ENCODE assay signal across 16 cellular contexts in genomic region chr18:41371718-41372117, GRCh38.
DNase-seq lines count a peak whose midpoint lies in the region; ATAC-seq lines count a peak whose summit lies in the region.
"Had no signal": no experiment of that assay in that cellular context is flagged by ENCODE, and none has a peak within 500 bp of the region (broad histone marks: within the 10 kb centered on the region; RNA-seq: fewer than 3 reads in every experiment).

No MANE protein-coding gene starts in this region.

- intact Hi-C loops in activated CD4-positive, alpha-beta T cell treated with anti-CD3 and anti-CD28 coated beads for 36 hours (cut with DNase I, micrococcal nuclease): no loop called here
- intact Hi-C loops in activated T-helper 2 cell treated with anti-CD3 and anti-CD28 coated beads, Interferon-gamma antibody, Interleukin-2, Interleukin-4, amounts not matched to agents 10 μg/mL and 5 μg/mL and 100 μg/mL, durations not matched to agents 14 hours and 24 hours and 36 hours (cut with micrococcal nuclease): no loop called here

- ATAC-seq in activated CD4-positive, alpha-beta T cell treated with anti-CD3 and anti-CD28 coated beads for 36 hours: no peak
- no peak for ATAC-seq in natural killer cell treated with Interleukin-12 subunit alpha and Interleukin-12 subunit beta and Interleukin-15 and Interleukin-18, amount 100 ng/mL, for 72 hours
- ATAC-seq: activated CD8-positive, alpha-beta T cell treated with anti-CD3 and anti-CD28 coated beads for 36 hours; body of pancreas; natural killer cell; right cardiac atrium; stimulated activated naive CD8-positive, alpha-beta T cell treated with anti-CD3 and anti-CD28 coated beads, Interleukin-15, Interleukin-2, amounts not matched to agents 100 U/mL and 50 U/mL, for 24 hours had no signal

- DNase-seq in ELF-1 (ENCODE audit: low read depth, low spot score) (peak; percentile 24), NCI-H1436 treated with DMSO at 0.1 percent for 48 hours (lab: John Stamatoyannopoulos, UW) (peak; percentile 57), SK-N-DZ (ENCODE audit: low spot score) (peak; percentile 59), medulla oblongata (ENCODE audit: extremely low spot score) (peak; percentile 11)
- DNase-seq in activated CD4-positive, alpha-beta T cell treated with anti-CD3 and anti-CD28 coated beads for 36 hours: no peak
- DNase-seq in natural killer cell treated with Interleukin-12 subunit alpha and Interleukin-12 subunit beta and Interleukin-15 and Interleukin-18, amount 100 ng/mL, for 72 hours (ENCODE audit: low spot score): no peak
- no peak for DNase-seq in activated T-helper 2 cell treated with anti-CD3 and anti-CD28 coated beads, Interferon-gamma antibody, Interleukin-2, Interleukin-4, amounts not matched to agents 10 μg/mL and 5 μg/mL and 100 μg/mL, durations not matched to agents 14 hours and 24 hours and 36 hours (ENCODE audit: low spot score)
- no peak for DNase-seq in stimulated activated CD4-positive, alpha-beta T cell treated with anti-CD3 and anti-CD28 coated beads, Interleukin-4, amount 100 ng/mL, for 4 hours
- DNase-seq: activated CD8-positive, alpha-beta T cell treated with anti-CD3 and anti-CD28 coated beads for 36 hours; GDM1; HCEC 1CT; natural killer cell; NCI-H82; stimulated activated naive CD8-positive, alpha-beta T cell treated with anti-CD3 and anti-CD28 coated beads, Interleukin-15, Interleukin-2, amounts not matched to agents 100 U/mL and 50 U/mL, for 24 hours had no signal

- no peaks in the 10 kb centered on the region for H3K4me1 Mint-ChIP-seq in activated CD4-positive, alpha-beta T cell treated with anti-CD3 and anti-CD28 coated beads for 36 hours
- no peaks in the 10 kb centered on the region for H3K4me1 Mint-ChIP-seq in natural killer cell treated with Interleukin-12 subunit alpha and Interleukin-12 subunit beta and Interleukin-15 and Interleukin-18, amount 100 ng/mL, for 72 hours (ENCODE audit: low read depth in 2 of 2)
- no peaks in the 10 kb centered on the region for H3K4me1 Mint-ChIP-seq in activated T-helper 2 cell treated with anti-CD3 and anti-CD28 coated beads, Interferon-gamma antibody, Interleukin-2, Interleukin-4, amounts not matched to agents 10 μg/mL and 5 μg/mL and 100 μg/mL, durations not matched to agents 14 hours and 24 hours and 36 hours (ENCODE audit: low read depth)
- H3K4me1 Mint-ChIP-seq: natural killer cell had no signal

- H3K36me3 Mint-ChIP-seq in activated CD4-positive, alpha-beta T cell treated with anti-CD3 and anti-CD28 coated beads for 36 hours (ENCODE audit: low read depth): no peaks in the 10 kb centered on the region
- H3K36me3 Mint-ChIP-seq in natural killer cell treated with Interleukin-12 subunit alpha and Interleukin-12 subunit beta and Interleukin-15 and Interleukin-18, amount 100 ng/mL, for 72 hours: no peaks in the 10 kb centered on the region
- H3K36me3 Mint-ChIP-seq in activated T-helper 2 cell treated with anti-CD3 and anti-CD28 coated beads, Interferon-gamma antibody, Interleukin-2, Interleukin-4, amounts not matched to agents 10 μg/mL and 5 μg/mL and 100 μg/mL, durations not matched to agents 14 hours and 24 hours and 36 hours (ENCODE audit: low read depth): no peaks in the 10 kb centered on the region
- H3K36me3 Mint-ChIP-seq: natural killer cell had no signal

- no peak overlapping the region for H3K27ac Mint-ChIP-seq in activated CD4-positive, alpha-beta T cell treated with anti-CD3 and anti-CD28 coated beads for 36 hours
- H3K27ac Mint-ChIP-seq in natural killer cell treated with Interleukin-12 subunit alpha and Interleukin-12 subunit beta and Interleukin-15 and Interleukin-18, amount 100 ng/mL, for 72 hours: no peak overlapping the region
- no peak overlapping the region for H3K27ac Mint-ChIP-seq in activated T-helper 2 cell treated with anti-CD3 and anti-CD28 coated beads, Interferon-gamma antibody, Interleukin-2, Interleukin-4, amounts not matched to agents 10 μg/mL and 5 μg/mL and 100 μg/mL, durations not matched to agents 14 hours and 24 hours and 36 hours
- H3K27ac Mint-ChIP-seq: activated CD8-positive, alpha-beta T cell treated with anti-CD3 and anti-CD28 coated beads for 36 hours; natural killer cell had no signal

- peaks cover 3% of the 10 kb centered on the region for H3K9me3 Mint-ChIP-seq in activated CD4-positive, alpha-beta T cell treated with anti-CD3 and anti-CD28 coated beads for 36 hours (ENCODE audit: low read depth)
- peaks cover 4% of the 10 kb centered on the region for H3K9me3 Mint-ChIP-seq in natural killer cell treated with Interleukin-12 subunit alpha and Interleukin-12 subunit beta and Interleukin-15 and Interleukin-18, amount 100 ng/mL, for 72 hours
- H3K9me3 Mint-ChIP-seq in activated T-helper 2 cell treated with anti-CD3 and anti-CD28 coated beads, Interferon-gamma antibody, Interleukin-2, Interleukin-4, amounts not matched to agents 10 μg/mL and 5 μg/mL and 100 μg/mL, durations not matched to agents 14 hours and 24 hours and 36 hours: peaks cover 15% of the 10 kb centered on the region
- H3K9me3 Mint-ChIP-seq: activated CD8-positive, alpha-beta T cell treated with anti-CD3 and anti-CD28 coated beads for 36 hours had no signal

- H3K27me3 Mint-ChIP-seq in activated CD4-positive, alpha-beta T cell treated with anti-CD3 and anti-CD28 coated beads for 36 hours: no peaks in the 10 kb centered on the region
- no peaks in the 10 kb centered on the region for H3K27me3 Mint-ChIP-seq in natural killer cell treated with Interleukin-12 subunit alpha and Interleukin-12 subunit beta and Interleukin-15 and Interleukin-18, amount 100 ng/mL, for 72 hours
- no peaks in the 10 kb centered on the region for H3K27me3 Mint-ChIP-seq in activated T-helper 2 cell treated with anti-CD3 and anti-CD28 coated beads, Interferon-gamma antibody, Interleukin-2, Interleukin-4, amounts not matched to agents 10 μg/mL and 5 μg/mL and 100 μg/mL, durations not matched to agents 14 hours and 24 hours and 36 hours (ENCODE audit: low read depth)
- H3K27me3 Mint-ChIP-seq: activated CD8-positive, alpha-beta T cell treated with anti-CD3 and anti-CD28 coated beads for 36 hours had no signal

- CTCF ChIA-PET in activated CD4-positive, alpha-beta T cell treated with anti-CD3 and anti-CD28 coated beads for 36 hours (lab: Charles Lee): no interaction called here

- POLR2A ChIA-PET in activated CD4-positive, alpha-beta T cell treated with anti-CD3 and anti-CD28 coated beads for 36 hours (lab: Charles Lee): no interaction called here

- no peak overlapping the region for H3K4me3 Mint-ChIP-seq in activated CD4-positive, alpha-beta T cell treated with anti-CD3 and anti-CD28 coated beads for 36 hours
- H3K4me3 Mint-ChIP-seq in natural killer cell treated with Interleukin-12 subunit alpha and Interleukin-12 subunit beta and Interleukin-15 and Interleukin-18, amount 100 ng/mL, for 72 hours: no peak overlapping the region
- H3K4me3 Mint-ChIP-seq in activated T-helper 2 cell treated with anti-CD3 and anti-CD28 coated beads, Interferon-gamma antibody, Interleukin-2, Interleukin-4, amounts not matched to agents 10 μg/mL and 5 μg/mL and 100 μg/mL, durations not matched to agents 14 hours and 24 hours and 36 hours (ENCODE audit: low read depth): no peak overlapping the region
- H3K4me3 Mint-ChIP-seq: activated CD8-positive, alpha-beta T cell treated with anti-CD3 and anti-CD28 coated beads for 36 hours; natural killer cell had no signal

Comparison
In these comparisons a context has a peak if more than half of its experiments do, and no peak if none do; other contexts are left out.
1. DNase-seq: peak in ELF-1 (single experiment), NCI-H1436 treated with DMSO at 0.1 percent for 48 hours (single experiment), SK-N-DZ (single experiment) and medulla oblongata (single experiment); none in activated CD4-positive, alpha-beta T cell treated with anti-CD3 and anti-CD28 coated beads for 36 hours (single experiment), natural killer cell treated with Interleukin-12 subunit alpha and Interleukin-12 subunit beta and Interleukin-15 and Interleukin-18, amount 100 ng/mL, for 72 hours (single experiment), activated T-helper 2 cell treated with anti-CD3 and anti-CD28 coated beads, Interferon-gamma antibody, Interleukin-2, Interleukin-4, amounts not matched to agents 10 μg/mL and 5 μg/mL and 100 μg/mL, durations not matched to agents 14 hours and 24 hours and 36 hours (single experiment) and stimulated activated CD4-positive, alpha-beta T cell treated with anti-CD3 and anti-CD28 coated beads, Interleukin-4, amount 100 ng/mL, for 4 hours (0 of 2).